ENCODE assay signal across 9 cellular contexts in the genomic region with DNA sequence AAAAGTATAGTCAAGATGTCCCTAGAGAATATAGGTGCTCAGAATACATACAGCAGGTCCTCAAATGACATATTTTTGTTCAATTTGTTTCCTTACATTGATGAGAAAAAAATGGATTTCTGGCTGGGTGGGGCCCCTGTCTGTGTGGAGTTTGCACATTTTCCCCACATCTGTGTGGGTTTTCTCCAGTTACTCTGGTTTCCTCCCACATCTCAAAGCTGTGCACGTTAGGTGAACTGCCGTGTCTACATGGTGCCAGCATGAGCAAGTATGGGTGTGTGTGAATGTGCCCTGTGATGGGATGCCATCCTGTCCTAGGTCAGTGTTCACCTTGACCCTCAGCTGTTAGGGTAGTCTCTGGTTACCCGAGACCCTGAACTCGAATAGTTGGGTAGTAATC.
"Had no signal": no experiment of that assay in that cellular context is flagged by ENCODE, and none has a peak within 500 bp of the region (broad histone marks: within the 10 kb centered on the region; RNA-seq: fewer than 3 reads in every experiment).

No MANE protein-coding gene starts in this region.

- H3K27ac Mint-ChIP-seq: HFFc6 had no signal

- H3K27ac ChIP-seq: GM23248, HL-60 had no signal

- H3K4me3 Mint-ChIP-seq: HFFc6 had no signal

- H3K4me1 ChIP-seq: HAP-1 had no signal

- H3K9ac ChIP-seq: GM23248 had no signal

- DNase-seq: GM23248, GOT3, H7, HFFc6, IMR-90 had no signal

- ATAC-seq: HCT116, K562 had no signal

- H2AFZ ChIP-seq: GM23248 had no signal

- H3K4me3 ChIP-seq: GM23248, HAP-1, K562 had no signal

- H3K9me3 ChIP-seq: HAP-1 had no signal

- H3K36me3 ChIP-seq: HAP-1 had no signal

- FAIRE-seq: K562 had no signal
